ENCODE assay signal across 8 cellular contexts in the genomic region with DNA sequence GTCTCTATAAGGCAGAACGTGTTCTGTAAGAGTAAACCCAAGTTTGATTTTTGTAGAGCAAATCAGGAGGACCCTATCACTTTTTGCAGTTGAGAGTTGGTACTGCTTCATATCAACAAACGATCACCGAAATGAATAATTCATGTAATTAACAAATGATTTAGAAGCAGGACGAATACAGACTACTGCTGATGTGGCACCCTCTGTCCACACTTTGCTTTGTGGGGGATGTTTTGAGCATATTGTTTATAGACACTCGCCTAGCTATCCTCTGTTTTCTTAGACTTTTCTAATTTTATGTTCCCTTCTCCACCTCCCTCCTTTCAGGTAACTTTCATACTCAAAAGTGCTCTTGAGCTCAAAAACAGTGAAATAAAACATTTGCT. TPM values are rescaled to one million over a fixed set of nuclear protein-coding genes. Genes with fewer than 3 reads are reported as not detected.
DNase-seq lines count a peak whose midpoint lies in the region; ATAC-seq, FAIRE-seq and TF ChIP-seq lines count a peak whose summit lies in the region.

No MANE protein-coding gene starts in this region.

- TF ChIP-seq CTCF in Panc1 (IDR thresholded peaks at IDR 0.05) (no peak), pancreas (IDR thresholded peaks at IDR 0.05) (no peak)

- BruUV-seq in Panc1 (replicated peaks; lab: Mats Ljungman, UMichigan), result no TSS peak

- H3K4me1 ChIP-seq in Panc1 (ENCODE audit: control insufficient read depth, insufficient read depth, low read length) (peaks cover 43% of the 10 kb centered on the region), pancreas (peaks cover under 1 to 37% (median 35%) of the 10 kb centered on the region in 3 donors)

- CTCF ChIA-PET in Panc1 (lab: Charles Lee), result interaction anchor here (0.6 kb wide), 2 partner anchors 11 to 72 kb away, joined by 3 to 9 read pairs; no protein-coding TSS in a partner anchor

- ATAC-seq in Panc1 (no peak), pancreas (no peak), left colon (no peak), HG02571 (IDR thresholded peaks at IDR 0.05; ENCODE audit: unreplicated experiment) (no peak)

- DNase-seq in Panc1 (ENCODE audit: low read depth, low spot score) (no peak), erythroblast (lab: John Stamatoyannopoulos, UW) (peak; percentile 36 to 54), pancreas (no peak), CD1c-positive myeloid dendritic cell (ENCODE audit: extremely low spot score) (no peak), left colon (no peak), RPMI8226 (no peak)

- FAIRE-seq in pancreas (lab: Jason Lieb, UNC), result no peak

- 1% methylated on average over 5 of the region's 5 CpGs for WGBS in pancreas, 2 donors

- H3K4me3 ChIP-seq in GM08714 (ENCODE audit: low read length) (peak overlapping the region; percentile 99; the same call in 1 of the 2 replicates), Panc1 (ENCODE audit: low read depth in 2 of 2, low read length in 2 of 2) (peak overlapping the region; percentile 97 to 99), pancreas (peak overlapping the region; percentile 88 to 96 (median 92))

- in situ Hi-C loops in Panc1 (cut with HindIII; ENCODE audit: low pct_unique_long_range_greater_than_20kb, low sequenced_read_pairs), result no loop called here

- H3K27ac ChIP-seq in Panc1 (ENCODE audit: low read length) (peak overlapping the region; percentile 92), pancreas (peak overlapping the region in 2 of 4 donors; percentile 99)

- POLR2A ChIA-PET in Panc1 (lab: Charles Lee), result no interaction called here

- H3K9me3 ChIP-seq in Panc1 (ENCODE audit: control insufficient read depth, insufficient read depth, low read depth, low read length), result no peaks in the 10 kb centered on the region
- no peaks in the 10 kb centered on the region for H3K9me3 ChIP-seq in pancreas

- peaks cover 7% of the 10 kb centered on the region; the same call in 1 of the 2 replicates for H3K36me3 ChIP-seq in Panc1 (ENCODE audit: control insufficient read depth, insufficient read depth, low read length)
- H3K36me3 ChIP-seq in pancreas, result no peaks in the 10 kb centered on the region

- intact Hi-C loops in Panc1 (cut with micrococcal nuclease; ENCODE audit: unreplicated experiment), result no loop called here
- intact Hi-C loops in pancreas (cut with DNase I), result loop anchor here in 1 of 3 donors (10.0 kb wide), 1 partner anchor 64 kb away; no protein-coding TSS in a partner anchor
- intact Hi-C loops in left colon (cut with DNase I, micrococcal nuclease), result no loop called here

- TF ChIP-seq POLR2A in erythroblast (IDR thresholded peaks at IDR 0.05; ENCODE audit: low read length), result no peak

- no peaks in the 10 kb centered on the region for H3K27me3 ChIP-seq in Panc1 (ENCODE audit: control insufficient read depth, insufficient read depth, low read length)
- no peaks in the 10 kb centered on the region for H3K27me3 ChIP-seq in pancreas

RNA-seq across cellular contexts. Expression of a gene that starts 1.6 kb away (rescaled TPM):
- 41.8 TPM for total RNA-seq in Panc1 (2021; ENCODE audit: unreplicated experiment)
- 12.0 TPM for polyA plus RNA-seq in Panc1 (2012; ENCODE audit: insufficient read length)
- 10 to 100 TPM; 15.9 to 38.5 (median 19.7) TPM for total RNA-seq in pancreas
- polyA plus RNA-seq in pancreas, result 10 to 100 TPM in 1 of 2 donors, 1 to 10 TPM in 1; 7.6 to 11.3 TPM
- total RNA-seq in left colon, result 100 to 1,000 TPM; 103 to 111 TPM

Comparison
In these comparisons a context has a peak if more than half of its experiments do, and no peak if none do; other contexts are left out.
1. DNase-seq: peak in erythroblast (2 of 2); none in Panc1 (single experiment), pancreas (0 of 6), CD1c-positive myeloid dendritic cell (single experiment), left colon (0 of 2) and RPMI8226 (single experiment).
2. Peak in every context shown above with its lines, with median percentiles within 50 percentile points of each other: H3K4me3 ChIP-seq.